8 cellular contexts compared by ENCODE assay signal in the genomic region with DNA sequence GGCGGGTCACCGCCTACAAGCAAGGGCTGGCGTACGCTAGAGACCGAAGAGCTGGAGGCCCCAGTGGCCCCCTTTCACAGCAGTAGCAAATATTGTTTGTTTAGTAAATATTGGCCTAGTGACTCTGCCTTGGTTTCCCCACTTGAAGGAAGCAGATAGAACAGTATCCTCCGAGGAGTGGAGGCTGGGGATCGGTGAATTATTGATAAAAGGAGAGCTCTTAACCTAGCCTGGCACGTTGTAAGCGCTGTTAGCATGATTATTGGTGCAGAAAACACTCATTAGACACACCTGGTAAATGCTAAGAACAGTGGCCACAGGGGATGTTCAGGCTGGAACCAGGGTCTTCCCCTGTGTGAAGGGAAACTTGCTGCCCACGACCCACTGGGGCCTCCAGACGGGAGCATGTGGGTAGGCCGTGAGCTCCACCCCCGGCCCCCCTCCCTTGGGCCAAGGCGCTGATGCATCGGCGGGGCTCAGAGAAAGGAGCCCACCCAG. TPM values are rescaled to one million over a fixed set of nuclear protein-coding genes. Genes with fewer than 3 reads are reported as not detected.
DNase-seq lines count a peak whose midpoint lies in the region; ATAC-seq, FAIRE-seq and TF ChIP-seq lines count a peak whose summit lies in the region.

No MANE protein-coding gene starts in this region.

- H3K4me1 ChIP-seq in body of pancreas (peaks cover 42% of the 10 kb centered on the region), HepG2 (ENCODE audit: insufficient read depth, low read length) (peaks cover 45% of the 10 kb centered on the region), tibial artery (peaks cover 0 to 35% (median 27%) of the 10 kb centered on the region in 4 donors)

- peak overlapping the region; percentile 96 for H3K4me2 ChIP-seq in HepG2 (ENCODE audit: low read depth, low read length)

- H3K27me3 ChIP-seq in body of pancreas (no peaks in the 10 kb centered on the region), HepG2 (ENCODE audit: control insufficient read depth in 1 of 2, insufficient read depth in 2 of 2, low read length in 2 of 2) (no peaks in the 10 kb centered on the region; a peak in 1 of 5 replicates), tibial artery (no peaks in the 10 kb centered on the region)

- H3K36me3 ChIP-seq in body of pancreas (replicated peaks in 1 of 2; ENCODE audit: insufficient read depth in 1 of 2, low read depth in 2 of 2) (no peaks in the 10 kb centered on the region), HepG2 (replicated peaks in 1 of 2; ENCODE audit: control insufficient read depth in 1 of 2, insufficient read depth in 2 of 2, low read length in 2 of 2) (no peaks in the 10 kb centered on the region), tibial artery (no peaks in the 10 kb centered on the region)

- H3K27ac ChIP-seq in body of pancreas (peak overlapping the region; percentile 98 to 100 (median 99)), HepG2 (ENCODE audit: extremely low read length, insufficient read depth, low read length) (peak overlapping the region; percentile 95), tibial artery (peak overlapping the region; percentile 99)

- peaks cover 49% of the 10 kb centered on the region for H3K79me2 ChIP-seq in HepG2 (ENCODE audit: insufficient read depth, low read length)

- intact Hi-C loops in body of pancreas (cut with DNase I): no loop called here
- intact Hi-C loops in HepG2 (cut with micrococcal nuclease; ENCODE audit: unreplicated experiment): loop anchor here (1.0 to 5.0 kb wide), 3 partner anchors 10 to 695 kb away; a partner anchor contains a TSS
- intact Hi-C loops in tibial artery (cut with DNase I; ENCODE audit: low total_unique reads): loop anchor here (1.0 to 10.0 kb wide), 2 partner anchors 11 to 692 kb away; no protein-coding TSS in a partner anchor
- intact Hi-C loops in sciatic nerve (cut with DNase I): no loop called here

- no peak for TF ChIP-seq CTCF in body of pancreas (IDR thresholded peaks at IDR 0.05)
- no peak for TF ChIP-seq CTCF in HepG2 (CRISPR knock-in tag; IDR thresholded peaks at IDR 0.05)
- TF ChIP-seq CTCF in tibial artery (IDR thresholded peaks at IDR 0.05): no peak

- WGBS in body of pancreas, 2 donors: 0% methylated on average over 4 to 16 of the region's 16 CpGs
- 11% methylated on average over 9 of the region's 16 CpGs for WGBS in HepG2 (ENCODE audit: low lambda C conversion rate)

- BruUV-seq in HepG2 (replicated peaks; lab: Mats Ljungman, UMichigan): TSS peak; percentile 41

- ATAC-seq in GM19452 (IDR thresholded peaks at IDR 0.05; ENCODE audit: unreplicated experiment) (peak; percentile 3), HG03442 (IDR thresholded peaks at IDR 0.05; ENCODE audit: unreplicated experiment) (peak; percentile 4), body of pancreas (peak; percentile 0), HepG2 (no peak), sciatic nerve (no peak)

- in situ Hi-C loops in HepG2 (cut with HindIII; ENCODE audit: extremely low pct_ligation_motif_present, low pct_unique_long_range_greater_than_20kb): loop anchor here (5.0 kb wide), 2 partner anchors 35 to 40 kb away; a partner anchor contains a TSS

- peaks cover 3% of the 10 kb centered on the region; the same call in 1 of the 2 replicates for H4K20me1 ChIP-seq in HepG2 (ENCODE audit: insufficient read depth, low read length)

- DNase-seq in body of pancreas: no peak
- no peak for DNase-seq in HepG2 (ENCODE audit: low spot score)
- DNase-seq in tibial artery: no peak
- no peak for DNase-seq in sciatic nerve (ENCODE audit: low spot score)
- DNase-seq in NCI-H2171 treated with DMSO at 0.1 percent for 48 hours (lab: John Stamatoyannopoulos, UW): no peak
- no peak for DNase-seq in HEK293T (ENCODE audit: extremely low spot score)

- H3K4me3 ChIP-seq in body of pancreas (peak overlapping the region; percentile 22 to 78), HepG2 (replicated peaks in 1 of 3; ENCODE audit: insufficient read depth in 1 of 3, low read depth in 2 of 3, low read length in 3 of 3) (peak overlapping the region; percentile 57 to 91 (median 74)), tibial artery (peak overlapping the region; percentile 94 to 98)

- CTCF ChIA-PET in HepG2 (lab: Yijun Ruan, JAX; ENCODE audit: low intra/inter-chr PET ratio, low total read pairs) (no interaction called here), HEK293T (lab: Yijun Ruan, JAX) (interaction anchor here (0.9 kb wide), 2 partner anchors 9 to 187 kb away, joined by 3 to 4 read pairs; no protein-coding TSS in a partner anchor)

- POLR2A ChIA-PET in HepG2 (lab: Yijun Ruan, JAX) (interaction anchor here (1.0 to 2.2 kb wide), 12 partner anchors 13 to 579 kb away, joined by 3 to 108 read pairs (median 5); a partner anchor contains a TSS), HEK293T (lab: Yijun Ruan, JAX) (interaction anchor here (0.6 to 2.2 kb wide), 37 partner anchors 10 to 612 kb away, joined by 3 to 66 read pairs (median 4); a partner anchor contains a TSS)

- TF ChIP-seq EP300 in HepG2 (IDR thresholded peaks at IDR 0.05; ENCODE audit: low read depth in 2 of 2, low read length in 2 of 2) (no peak), HepG2 (CRISPR knock-in tag; IDR thresholded peaks at IDR 0.05; ENCODE audit: borderline replicate concordance) (no peak)

- peak overlapping the region; percentile 94 for H3K9ac ChIP-seq in HepG2 (ENCODE audit: insufficient read depth, low read depth, low read length)

- TF ChIP-seq POLR2A in body of pancreas (IDR thresholded peaks at IDR 0.05): no peak
- TF ChIP-seq POLR2A in HepG2 (IDR thresholded peaks at IDR 0.05; ENCODE audit: insufficient read depth in 1 of 2, low read depth in 2 of 2, low read length in 2 of 2): no peak

- TF ChIP-seq RAD21 in HepG2 (CRISPR knock-in tag; IDR thresholded peaks at IDR 0.05): no peak

- H3K9me3 ChIP-seq in body of pancreas: no peaks in the 10 kb centered on the region
- no peaks in the 10 kb centered on the region for H3K9me3 ChIP-seq in HepG2 (ENCODE audit: low read length)
- H3K9me3 ChIP-seq in tibial artery: no peaks in the 10 kb centered on the region

- no peak overlapping the region for H2AFZ ChIP-seq in HepG2 (ENCODE audit: low read length)

- FAIRE-seq in HepG2 (lab: Jason Lieb, UNC): no peak

RNA-seq across cellular contexts. Expression of a gene that starts 2.2 kb away (rescaled TPM):
- total RNA-seq in body of pancreas: 100 to 1,000 TPM; 162 to 857 TPM
- 10.0 and 14.3 TPM in 2 replicates for total RNA-seq in HepG2 (2016; rRNA removed; fragmentation: Illumina TruSeq; extraction: Trizol)
- 5.0 and 5.9 TPM in 2 replicates for total RNA-seq in HepG2 (2016; cell fraction: cytosol; rRNA removed; fragmentation: Illumina TruSeq; extraction: Trizol; ENCODE audit: low read depth)
- 8.1 and 16.1 TPM in 2 replicates for total RNA-seq in HepG2 (2016; cell fraction: insoluble cytoplasmic fraction; rRNA removed; fragmentation: Illumina TruSeq; extraction: Trizol)
- 10.0 and 11.1 TPM in 2 replicates for total RNA-seq in HepG2 (2016; cell fraction: membrane; rRNA removed; fragmentation: Illumina TruSeq; extraction: Trizol)
- 12.6 and 13.6 TPM in 2 replicates for total RNA-seq in HepG2 (2016; cell fraction: nucleus; rRNA removed; fragmentation: Illumina TruSeq; extraction: Trizol)
- polyA plus RNA-seq in HepG2 (2011; rRNA removed): 10.1 and 12.9 TPM in 2 replicates
- 14.4 and 15.3 TPM in 2 replicates for polyA plus RNA-seq in HepG2 (2011; cell fraction: cytosol; rRNA removed)
- polyA plus RNA-seq in HepG2 (2011; cell fraction: nucleus; rRNA removed): 84.6 and 97.2 TPM in 2 replicates
- polyA plus RNA-seq in HepG2 (2012): 20.1 and 25.8 TPM in 2 replicates
- polyA plus RNA-seq in HepG2 (2016; cell fraction: cytosol; fragmentation: Illumina TruSeq; extraction: Trizol; ENCODE audit: low read depth): 5.5 and 5.8 TPM in 2 replicates
- polyA plus RNA-seq in HepG2 (2016; cell fraction: insoluble cytoplasmic fraction; fragmentation: Illumina TruSeq; extraction: Trizol; ENCODE audit: low read depth): 17.5 and 22.6 TPM in 2 replicates
- 9.7 and 9.8 TPM in 2 replicates for polyA plus RNA-seq in HepG2 (2016; cell fraction: membrane; fragmentation: Illumina TruSeq; extraction: Trizol; ENCODE audit: low read depth)
- polyA plus RNA-seq in HepG2 (2016; cell fraction: nucleus; fragmentation: Illumina TruSeq; extraction: Trizol; ENCODE audit: insufficient read depth, low read depth): 39.1 and 40.8 TPM in 2 replicates
- polyA minus RNA-seq in HepG2 (2011; rRNA and poly(A)+ RNA removed; ENCODE audit: low replicate concordance): 8.1 and 9.7 TPM in 2 replicates
- 7.0 and 7.3 TPM in 2 replicates for polyA minus RNA-seq in HepG2 (2011; cell fraction: cytosol; rRNA and poly(A)+ RNA removed)
- 9.7 and 9.9 TPM in 2 replicates for polyA minus RNA-seq in HepG2 (2011; cell fraction: nucleus; rRNA and poly(A)+ RNA removed)
- total RNA-seq in sciatic nerve: 102 TPM

RNA-seq across cellular contexts. Expression of a gene that starts 2.2 kb away (rescaled TPM):
- total RNA-seq in body of pancreas (10 to 100 TPM; 54.2 to 65.3 TPM), HepG2 (2016; rRNA removed; fragmentation: Illumina TruSeq; extraction: Trizol) (36.8 and 47.9 TPM in 2 replicates), sciatic nerve (48.3 TPM)
- total RNA-seq in HepG2 (2016; cell fraction: cytosol; rRNA removed; fragmentation: Illumina TruSeq; extraction: Trizol; ENCODE audit: low read depth): 56.0 and 67.5 TPM in 2 replicates
- total RNA-seq in HepG2 (2016; cell fraction: insoluble cytoplasmic fraction; rRNA removed; fragmentation: Illumina TruSeq; extraction: Trizol): 33.4 and 50.3 TPM in 2 replicates
- 78.5 and 90.1 TPM in 2 replicates for total RNA-seq in HepG2 (2016; cell fraction: membrane; rRNA removed; fragmentation: Illumina TruSeq; extraction: Trizol)
- 27.2 and 35.2 TPM in 2 replicates for total RNA-seq in HepG2 (2016; cell fraction: nucleus; rRNA removed; fragmentation: Illumina TruSeq; extraction: Trizol)
- 66.4 and 85.5 TPM in 2 replicates for polyA plus RNA-seq in HepG2 (2011; rRNA removed)
- 58.0 and 78.9 TPM in 2 replicates for polyA plus RNA-seq in HepG2 (2011; cell fraction: cytosol; rRNA removed)
- 198 and 219 TPM in 2 replicates for polyA plus RNA-seq in HepG2 (2011; cell fraction: nucleus; rRNA removed)
- 28.8 and 43.3 TPM in 2 replicates for polyA plus RNA-seq in HepG2 (2012)
- 79.7 and 89.7 TPM in 2 replicates for polyA plus RNA-seq in HepG2 (2016; cell fraction: cytosol; fragmentation: Illumina TruSeq; extraction: Trizol; ENCODE audit: low read depth)
- polyA plus RNA-seq in HepG2 (2016; cell fraction: insoluble cytoplasmic fraction; fragmentation: Illumina TruSeq; extraction: Trizol; ENCODE audit: low read depth): 39.4 and 44.9 TPM in 2 replicates
- polyA plus RNA-seq in HepG2 (2016; cell fraction: membrane; fragmentation: Illumina TruSeq; extraction: Trizol; ENCODE audit: low read depth): 85.7 and 88.6 TPM in 2 replicates
- polyA plus RNA-seq in HepG2 (2016; cell fraction: nucleus; fragmentation: Illumina TruSeq; extraction: Trizol; ENCODE audit: insufficient read depth, low read depth): 76.5 and 85.3 TPM in 2 replicates
- 37.6 and 153 TPM in 2 replicates for polyA minus RNA-seq in HepG2 (2011; rRNA and poly(A)+ RNA removed; ENCODE audit: low replicate concordance)
- 11.9 and 14.2 TPM in 2 replicates for polyA minus RNA-seq in HepG2 (2011; cell fraction: cytosol; rRNA and poly(A)+ RNA removed)
- 10.3 and 12.1 TPM in 2 replicates for polyA minus RNA-seq in HepG2 (2011; cell fraction: nucleus; rRNA and poly(A)+ RNA removed)

RNA-seq across cellular contexts. Expression of a gene that starts 34.3 kb away (rescaled TPM):
- total RNA-seq in body of pancreas (10 to 100 TPM in 1 of 2 donors, 1 to 10 TPM in 1; 6.0 to 15.5 TPM), HepG2 (2016; rRNA removed; fragmentation: Illumina TruSeq; extraction: Trizol) (31.8 and 46.7 TPM in 2 replicates), sciatic nerve (30.7 TPM)
- 6.8 and 8.2 TPM in 2 replicates for total RNA-seq in HepG2 (2016; cell fraction: cytosol; rRNA removed; fragmentation: Illumina TruSeq; extraction: Trizol; ENCODE audit: low read depth)
- 29.7 and 42.3 TPM in 2 replicates for total RNA-seq in HepG2 (2016; cell fraction: insoluble cytoplasmic fraction; rRNA removed; fragmentation: Illumina TruSeq; extraction: Trizol)
- 37.1 and 38.6 TPM in 2 replicates for total RNA-seq in HepG2 (2016; cell fraction: membrane; rRNA removed; fragmentation: Illumina TruSeq; extraction: Trizol)
- 21.0 and 21.3 TPM in 2 replicates for total RNA-seq in HepG2 (2016; cell fraction: nucleus; rRNA removed; fragmentation: Illumina TruSeq; extraction: Trizol)
- polyA plus RNA-seq in HepG2 (2011; rRNA removed): 42.3 and 55.2 TPM in 2 replicates
- polyA plus RNA-seq in HepG2 (2011; cell fraction: cytosol; rRNA removed): 33.3 and 62.6 TPM in 2 replicates
- 93.5 and 114 TPM in 2 replicates for polyA plus RNA-seq in HepG2 (2011; cell fraction: nucleus; rRNA removed)
- 13.2 and 18.2 TPM in 2 replicates for polyA plus RNA-seq in HepG2 (2012)
- 6.3 and 6.7 TPM in 2 replicates for polyA plus RNA-seq in HepG2 (2016; cell fraction: cytosol; fragmentation: Illumina TruSeq; extraction: Trizol; ENCODE audit: low read depth)
- 35.6 and 46.3 TPM in 2 replicates for polyA plus RNA-seq in HepG2 (2016; cell fraction: insoluble cytoplasmic fraction; fragmentation: Illumina TruSeq; extraction: Trizol; ENCODE audit: low read depth)
- 28.2 and 28.5 TPM in 2 replicates for polyA plus RNA-seq in HepG2 (2016; cell fraction: membrane; fragmentation: Illumina TruSeq; extraction: Trizol; ENCODE audit: low read depth)
- 37.4 and 39.4 TPM in 2 replicates for polyA plus RNA-seq in HepG2 (2016; cell fraction: nucleus; fragmentation: Illumina TruSeq; extraction: Trizol; ENCODE audit: insufficient read depth, low read depth)
- polyA minus RNA-seq in HepG2 (2011; rRNA and poly(A)+ RNA removed; ENCODE audit: low replicate concordance): 91.1 and 200 TPM in 2 replicates
- 45.0 and 58.7 TPM in 2 replicates for polyA minus RNA-seq in HepG2 (2011; cell fraction: cytosol; rRNA and poly(A)+ RNA removed)
- 12.7 and 13.6 TPM in 2 replicates for polyA minus RNA-seq in HepG2 (2011; cell fraction: nucleus; rRNA and poly(A)+ RNA removed)

RNA-seq across cellular contexts. Expression of a gene that starts 35.9 kb away (rescaled TPM):
- total RNA-seq in body of pancreas: 10 to 100 TPM; 21.5 to 36.3 TPM
- 27.9 and 44.1 TPM in 2 replicates for total RNA-seq in HepG2 (2016; rRNA removed; fragmentation: Illumina TruSeq; extraction: Trizol)
- total RNA-seq in HepG2 (2016; cell fraction: cytosol; rRNA removed; fragmentation: Illumina TruSeq; extraction: Trizol; ENCODE audit: low read depth): 9.6 and 11.8 TPM in 2 replicates
- 23.9 and 45.4 TPM in 2 replicates for total RNA-seq in HepG2 (2016; cell fraction: insoluble cytoplasmic fraction; rRNA removed; fragmentation: Illumina TruSeq; extraction: Trizol)
- 14.3 and 15.5 TPM in 2 replicates for total RNA-seq in HepG2 (2016; cell fraction: membrane; rRNA removed; fragmentation: Illumina TruSeq; extraction: Trizol)
- total RNA-seq in HepG2 (2016; cell fraction: nucleus; rRNA removed; fragmentation: Illumina TruSeq; extraction: Trizol): 55.3 and 60.2 TPM in 2 replicates
- polyA plus RNA-seq in HepG2 (2011; rRNA removed): 35.5 and 42.9 TPM in 2 replicates
- polyA plus RNA-seq in HepG2 (2011; cell fraction: cytosol; rRNA removed): 16.0 and 24.0 TPM in 2 replicates
- 421 and 529 TPM in 2 replicates for polyA plus RNA-seq in HepG2 (2011; cell fraction: nucleus; rRNA removed)
- polyA plus RNA-seq in HepG2 (2012): 22.9 and 29.0 TPM in 2 replicates
- polyA plus RNA-seq in HepG2 (2016; cell fraction: cytosol; fragmentation: Illumina TruSeq; extraction: Trizol; ENCODE audit: low read depth): 9.7 and 9.9 TPM in 2 replicates
- 24.6 and 27.1 TPM in 2 replicates for polyA plus RNA-seq in HepG2 (2016; cell fraction: insoluble cytoplasmic fraction; fragmentation: Illumina TruSeq; extraction: Trizol; ENCODE audit: low read depth)
- polyA plus RNA-seq in HepG2 (2016; cell fraction: membrane; fragmentation: Illumina TruSeq; extraction: Trizol; ENCODE audit: low read depth): 10.7 and 11.5 TPM in 2 replicates
- polyA plus RNA-seq in HepG2 (2016; cell fraction: nucleus; fragmentation: Illumina TruSeq; extraction: Trizol; ENCODE audit: insufficient read depth, low read depth): 144 and 171 TPM in 2 replicates
- 61.2 and 61.3 TPM in 2 replicates for polyA minus RNA-seq in HepG2 (2011; rRNA and poly(A)+ RNA removed; ENCODE audit: low replicate concordance)
- 12.5 and 24.5 TPM in 2 replicates for polyA minus RNA-seq in HepG2 (2011; cell fraction: cytosol; rRNA and poly(A)+ RNA removed)
- 44.6 and 48.9 TPM in 2 replicates for polyA minus RNA-seq in HepG2 (2011; cell fraction: nucleus; rRNA and poly(A)+ RNA removed)
- total RNA-seq in sciatic nerve: 34.7 TPM

RNA-seq across cellular contexts. Expression of a gene that starts 49.7 kb away (rescaled TPM):
- total RNA-seq in body of pancreas (1 to 10 TPM; 3.4 to 6.9 TPM), HepG2 (2016; rRNA removed; fragmentation: Illumina TruSeq; extraction: Trizol) (0.69 and 0.75 TPM in 2 replicates), sciatic nerve (20.2 TPM)
- total RNA-seq in HepG2 (2016; cell fraction: cytosol; rRNA removed; fragmentation: Illumina TruSeq; extraction: Trizol; ENCODE audit: low read depth): 0.79 and 0.91 TPM in 2 replicates
- 0.40 and 0.97 TPM in 2 replicates for total RNA-seq in HepG2 (2016; cell fraction: insoluble cytoplasmic fraction; rRNA removed; fragmentation: Illumina TruSeq; extraction: Trizol)
- total RNA-seq in HepG2 (2016; cell fraction: membrane; rRNA removed; fragmentation: Illumina TruSeq; extraction: Trizol): 0.74 and 0.90 TPM in 2 replicates
- 0.31 and 0.75 TPM in 2 replicates for total RNA-seq in HepG2 (2016; cell fraction: nucleus; rRNA removed; fragmentation: Illumina TruSeq; extraction: Trizol)
- 0.72 and 0.92 TPM in 2 replicates for polyA plus RNA-seq in HepG2 (2011; rRNA removed)
- polyA plus RNA-seq in HepG2 (2011; cell fraction: cytosol; rRNA removed): 0.71 and 1.6 TPM in 2 replicates
- polyA plus RNA-seq in HepG2 (2011; cell fraction: nucleus; rRNA removed): 2.0 and 2.6 TPM in 2 replicates
- 0.31 and 0.32 TPM in 2 replicates for polyA plus RNA-seq in HepG2 (2012)
- polyA plus RNA-seq in HepG2 (2016; cell fraction: cytosol; fragmentation: Illumina TruSeq; extraction: Trizol; ENCODE audit: low read depth): 0.57 and 0.66 TPM in 2 replicates
- polyA plus RNA-seq in HepG2 (2016; cell fraction: insoluble cytoplasmic fraction; fragmentation: Illumina TruSeq; extraction: Trizol; ENCODE audit: low read depth): 0.51 and 0.59 TPM in 2 replicates
- 0.76 and 0.86 TPM in 2 replicates for polyA plus RNA-seq in HepG2 (2016; cell fraction: membrane; fragmentation: Illumina TruSeq; extraction: Trizol; ENCODE audit: low read depth)
- 0.93 and 1.5 TPM in 2 replicates for polyA plus RNA-seq in HepG2 (2016; cell fraction: nucleus; fragmentation: Illumina TruSeq; extraction: Trizol; ENCODE audit: insufficient read depth, low read depth)
- polyA minus RNA-seq in HepG2 (2011; rRNA and poly(A)+ RNA removed; ENCODE audit: low replicate concordance): 0.09 and 1.9 TPM in 2 replicates
- polyA minus RNA-seq in HepG2 (2011; cell fraction: cytosol; rRNA and poly(A)+ RNA removed): 0.49 and 0.70 TPM in 2 replicates
- polyA minus RNA-seq in HepG2 (2011; cell fraction: nucleus; rRNA and poly(A)+ RNA removed): 0.64 and 1.1 TPM in 2 replicates

Comparison
In these comparisons a context has a peak if more than half of its experiments do, and no peak if none do; other contexts are left out.
1. ATAC-seq: peak in GM19452 (single experiment), HG03442 (single experiment) and body of pancreas (single experiment); none in HepG2 (single experiment) and sciatic nerve (single experiment).
2. intact Hi-C loops: an anchor here in HepG2 (1.0 to 5.0 kb wide) and tibial artery (1.0 to 10.0 kb wide); none called in body of pancreas and sciatic nerve.
3. Peak in every context shown above with its lines, with median percentiles within 50 percentile points of each other: H3K27ac ChIP-seq and H3K4me3 ChIP-seq.